In the genomic region with DNA sequence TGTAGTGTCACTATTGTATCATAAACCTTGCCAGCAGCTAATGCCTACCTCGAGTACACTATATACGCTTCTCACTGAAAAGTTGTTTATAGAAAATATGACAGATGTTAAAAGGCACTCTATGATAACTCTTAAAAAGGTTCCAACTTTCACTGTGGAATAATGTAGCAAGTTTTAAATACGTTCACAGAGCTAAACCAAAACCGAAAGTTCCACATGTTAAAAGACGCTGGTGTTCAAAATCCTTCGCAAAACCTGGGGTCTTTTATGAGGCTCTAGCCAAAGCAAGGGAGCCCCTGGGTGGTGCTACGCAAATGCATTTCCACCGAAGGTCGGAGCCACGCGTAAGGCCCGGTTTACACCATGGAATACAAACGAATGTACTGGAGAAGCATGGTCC, we compare ENCODE assay signal across 19 cellular contexts.
DNase-seq lines count a peak whose midpoint lies in the region; ATAC-seq and TF ChIP-seq lines count a peak whose summit lies in the region.
"Had no signal": no experiment of that assay in that cellular context is flagged by ENCODE, and none has a peak within 500 bp of the region (broad histone marks: within the 10 kb centered on the region; RNA-seq: fewer than 3 reads in every experiment).

No MANE protein-coding gene starts in this region.

- no peak overlapping the region for H3K27ac Mint-ChIP-seq in activated CD4-positive, alpha-beta T cell treated with anti-CD3 and anti-CD28 coated beads, Interleukin-2, amount 10 ng/mL, durations not matched to agents 7 days and 5 days
- no peak overlapping the region for H3K27ac Mint-ChIP-seq in IgD-negative memory B cell
- H3K27ac Mint-ChIP-seq: nephron progenitor cell had no signal

- peaks cover 5 to 41% of the 10 kb centered on the region in 2 donors for H3K27me3 ChIP-seq in duodenal mucosa (ENCODE audit: control insufficient read depth in 1 of 2, insufficient read depth in 2 of 2, low read length in 2 of 2)
- H3K27me3 ChIP-seq in left ventricle myocardium inferior (ENCODE audit: low read depth), result peaks cover 97% of the 10 kb centered on the region

- H3K27ac ChIP-seq in duodenal mucosa (ENCODE audit: low read depth, low read length) (no peak overlapping the region), left ventricle myocardium inferior (replicated peaks) (no peak overlapping the region)
- H3K27ac ChIP-seq: esophagus squamous epithelium, Peyer's patch had no signal

- peak overlapping the region; percentile 63 for H3K4me3 Mint-ChIP-seq in activated CD4-positive, alpha-beta T cell treated with anti-CD3 and anti-CD28 coated beads, Interleukin-2, amount 10 ng/mL, durations not matched to agents 7 days and 5 days
- H3K4me3 Mint-ChIP-seq in IgD-negative memory B cell, result peak overlapping the region in 3 of 4 donors; percentile 32 to 47 (median 44)
- H3K4me3 Mint-ChIP-seq: nephron progenitor cell had no signal

- CTCF ChIA-PET in activated CD4-positive, alpha-beta T cell treated with anti-CD3 and anti-CD28 coated beads, Interleukin-2, amount 10 ng/mL, durations not matched to agents 7 days and 5 days (lab: Charles Lee), result no interaction called here

- H3K4me3 ChIP-seq in duodenal mucosa (ENCODE audit: low read depth in 1 of 2, low read length in 2 of 2) (peak overlapping the region; percentile 67 to 75), skeletal muscle cell (ENCODE audit: low read depth, low read length) (peak overlapping the region; percentile 17), left ventricle myocardium inferior (no peak overlapping the region)
- H3K4me3 ChIP-seq: esophagus squamous epithelium had no signal

- no peak for TF ChIP-seq CTCF in left ventricle myocardium inferior (IDR thresholded peaks at IDR 0.05; ENCODE audit: borderline replicate concordance)

- no peaks in the 10 kb centered on the region for H3K9me3 Mint-ChIP-seq in activated CD4-positive, alpha-beta T cell treated with anti-CD3 and anti-CD28 coated beads, Interleukin-2, amount 10 ng/mL, durations not matched to agents 7 days and 5 days
- H3K9me3 Mint-ChIP-seq in IgD-negative memory B cell, result peaks cover under 1 to 3% (median 2%) of the 10 kb centered on the region in 3 donors
- H3K9me3 Mint-ChIP-seq: nephron progenitor cell had no signal

- H3K9me3 ChIP-seq in duodenal mucosa (ENCODE audit: control insufficient read depth in 1 of 2, low read length in 2 of 2) (no peaks in the 10 kb centered on the region), left ventricle myocardium inferior (replicated peaks) (no peaks in the 10 kb centered on the region)
- H3K9me3 ChIP-seq: esophagus squamous epithelium, Peyer's patch had no signal

- H3K36me3 ChIP-seq in duodenal mucosa (ENCODE audit: control insufficient read depth in 1 of 2, insufficient read depth in 2 of 2, low read length in 2 of 2) (no peaks in the 10 kb centered on the region), left ventricle myocardium inferior (no peaks in the 10 kb centered on the region)
- H3K36me3 ChIP-seq: esophagus squamous epithelium, Peyer's patch had no signal

- H3K4me1 Mint-ChIP-seq in activated CD4-positive, alpha-beta T cell treated with anti-CD3 and anti-CD28 coated beads, Interleukin-2, amount 10 ng/mL, durations not matched to agents 7 days and 5 days, result peaks cover 6% of the 10 kb centered on the region
- H3K4me1 Mint-ChIP-seq in IgD-negative memory B cell, result peaks cover 0 to 7% (median 5%) of the 10 kb centered on the region in 3 donors

- H3K4me1 ChIP-seq in duodenal mucosa (ENCODE audit: control insufficient read depth in 1 of 2, insufficient read depth in 2 of 2, low read length in 2 of 2), result peaks cover 10 to 13% of the 10 kb centered on the region in 2 donors
- peaks cover 22% of the 10 kb centered on the region for H3K4me1 ChIP-seq in left ventricle myocardium inferior

- POLR2A ChIA-PET in activated CD4-positive, alpha-beta T cell treated with anti-CD3 and anti-CD28 coated beads, Interleukin-2, amount 10 ng/mL, durations not matched to agents 7 days and 5 days (lab: Charles Lee), result no interaction called here

- H3K9ac ChIP-seq in duodenal mucosa (ENCODE audit: low read depth in 1 of 2, low read length in 2 of 2), result no peak overlapping the region

- no peak for DNase-seq in activated CD4-positive, alpha-beta T cell treated with anti-CD3 and anti-CD28 coated beads, Interleukin-2, amount 10 ng/mL, durations not matched to agents 7 days and 5 days
- no peak for DNase-seq in activated CD4-positive, alpha-beta T cell treated with anti-CD3 and anti-CD28 coated beads for 4 hours
- DNase-seq in skeletal muscle cell (ENCODE audit: low read depth), result no peak
- DNase-seq in left ventricle myocardium inferior, result no peak
- DNase-seq: activated CD4-positive, CD25-positive, alpha-beta regulatory T cell; activated T-cell treated with anti-CD3 and anti-CD28 coated beads, Interleukin-2, amount 50 U/mL, for 48 hours; cortex of kidney; esophagus squamous epithelium; HCEC 1CT; left ventricle myocardium superior; NCI-H1694 treated with DMSO at 0.1 percent for 48 hours; NCI-H524; nephron progenitor cell; Peyer's patch; stimulated activated CD4-positive, alpha-beta T cell treated with anti-CD3 and anti-CD28 coated beads, Interleukin-4, amount 100 ng/mL, for 4 hours had no signal

- ATAC-seq in SK-N-SH treated with all-trans-retinoic acid at 6 μM for 48 hours (no peak), HG02870 (IDR thresholded peaks at IDR 0.05; ENCODE audit: unreplicated experiment) (no peak)
- ATAC-seq: left ventricle myocardium superior had no signal

- H3K27me3 Mint-ChIP-seq in activated CD4-positive, alpha-beta T cell treated with anti-CD3 and anti-CD28 coated beads, Interleukin-2, amount 10 ng/mL, durations not matched to agents 7 days and 5 days, result peaks cover 62% of the 10 kb centered on the region
- H3K27me3 Mint-ChIP-seq in IgD-negative memory B cell, result peaks cover 34% of the 10 kb centered on the region

- intact Hi-C loops in left ventricle myocardium inferior (cut with micrococcal nuclease), result no loop called here

- H3K36me3 Mint-ChIP-seq in activated CD4-positive, alpha-beta T cell treated with anti-CD3 and anti-CD28 coated beads, Interleukin-2, amount 10 ng/mL, durations not matched to agents 7 days and 5 days (ENCODE audit: low read depth), result no peaks in the 10 kb centered on the region
- no peaks in the 10 kb centered on the region for H3K36me3 Mint-ChIP-seq in IgD-negative memory B cell

TF ChIP-seq in SK-N-SH treated with all-trans-retinoic acid at 6 μM for 48 hours, 23 proteins besides CTCF, POLR2A, EP300 and RAD21 (continues in another document):
- TF ChIP-seq TSHZ2 (CRISPR knock-in tag; IDR thresholded peaks at IDR 0.05) (no peak), RARB (CRISPR knock-in tag; IDR thresholded peaks at IDR 0.05) (no peak), ESRRG (CRISPR knock-in tag; IDR thresholded peaks at IDR 0.05) (no peak), POU6F1 (CRISPR knock-in tag; IDR thresholded peaks at IDR 0.05; ENCODE audit: borderline replicate concordance, low read depth) (no peak), ZFP30 (CRISPR knock-in tag; IDR thresholded peaks at IDR 0.05) (no peak), ARNTL (CRISPR knock-in tag; IDR thresholded peaks at IDR 0.05; ENCODE audit: borderline replicate concordance, low read depth) (no peak), CREB5 (CRISPR knock-in tag; IDR thresholded peaks at IDR 0.05; ENCODE audit: low read depth) (no peak), TOX (CRISPR knock-in tag; IDR thresholded peaks at IDR 0.05; ENCODE audit: borderline replicate concordance) (no peak), OSR1 (CRISPR knock-in tag; IDR thresholded peaks at IDR 0.05) (no peak)
